8 cellular contexts compared by ENCODE assay signal in genomic region chr4:121462660-121463261, GRCh38.
DNase-seq lines count a peak whose midpoint lies in the region; ATAC-seq, FAIRE-seq and TF ChIP-seq lines count a peak whose summit lies in the region.

No MANE protein-coding gene starts in this region.

- H3K4me3 Mint-ChIP-seq in Calu3 (ENCODE audit: low read depth, unreplicated experiment), result no peak overlapping the region
- no peak overlapping the region for H3K4me3 Mint-ChIP-seq in activated naive CD4-positive, alpha-beta T cell treated with anti-CD3 and anti-CD28 coated beads for 36 hours

- H3K27me3 Mint-ChIP-seq in Calu3 (ENCODE audit: unreplicated experiment), result no peaks in the 10 kb centered on the region
- H3K27me3 Mint-ChIP-seq in activated naive CD4-positive, alpha-beta T cell treated with anti-CD3 and anti-CD28 coated beads for 36 hours (ENCODE audit: low read depth), result peaks cover 20% of the 10 kb centered on the region

- H3K9me3 ChIP-seq in heart right ventricle (peaks cover 0 to 8% (median 0%) of the 10 kb centered on the region in 11 donors), small intestine (ENCODE audit: control insufficient read depth, low read depth) (no peaks in the 10 kb centered on the region)

- BruUV-seq in Calu3 (replicated peaks; lab: Mats Ljungman, UMichigan), result no TSS peak

- 49 to 54% methylated on average over 5 of the region's 5 CpGs for WGBS in heart right ventricle, 2 donors
- WGBS in small intestine, 3 donors, result 38 to 49% (median 44%) methylated on average over 5 of the region's 5 CpGs

- no peaks in the 10 kb centered on the region for H3K27me3 ChIP-seq in heart right ventricle
- no peaks in the 10 kb centered on the region for H3K27me3 ChIP-seq in small intestine (ENCODE audit: control insufficient read depth in 2 of 2, insufficient read depth in 2 of 2, low read length in 2 of 2)

- TF ChIP-seq CTCF in Calu3 (IDR thresholded peaks at IDR 0.05; ENCODE audit: unreplicated experiment), result peak; percentile 27
- TF ChIP-seq CTCF in heart right ventricle (IDR thresholded peaks at IDR 0.05), result peak; percentile 43 to 80 (median 72)

- no peaks in the 10 kb centered on the region for H3K4me1 Mint-ChIP-seq in Calu3 (ENCODE audit: low read depth, unreplicated experiment)
- no peaks in the 10 kb centered on the region for H3K4me1 Mint-ChIP-seq in activated naive CD4-positive, alpha-beta T cell treated with anti-CD3 and anti-CD28 coated beads for 36 hours (ENCODE audit: low read depth)

- DNase-seq in Calu3 (peak; percentile 58), NCI-H226 (peak; percentile 57), heart right ventricle (peak in 1 of 2 donors; percentile 70), small intestine (peak; percentile 73), cortex of kidney (lab: John Stamatoyannopoulos, UW) (no peak)
- peak; percentile 69 for DNase-seq in activated naive CD4-positive, alpha-beta T cell treated with anti-CD3 and anti-CD28 coated beads for 36 hours

- ATAC-seq in GM18870 (IDR thresholded peaks at IDR 0.05; ENCODE audit: unreplicated experiment), result peak; percentile 82
- peak; percentile 90 for ATAC-seq in HG02981 (IDR thresholded peaks at IDR 0.05; ENCODE audit: unreplicated experiment)
- ATAC-seq in heart right ventricle, result peak; percentile 41 to 94 (median 77)

- peak overlapping the region in 1 of 10 donors; percentile 13 for H3K27ac ChIP-seq in heart right ventricle
- no peak overlapping the region for H3K27ac ChIP-seq in small intestine (ENCODE audit: low read depth in 1 of 2, low read length in 1 of 2)

- H3K36me3 ChIP-seq in heart right ventricle (no peaks in the 10 kb centered on the region), small intestine (ENCODE audit: control insufficient read depth in 2 of 2, insufficient read depth in 2 of 2, low read length in 2 of 2) (no peaks in the 10 kb centered on the region)

- H3K27ac Mint-ChIP-seq in Calu3 (ENCODE audit: unreplicated experiment), result no peak overlapping the region
- no peak overlapping the region for H3K27ac Mint-ChIP-seq in activated naive CD4-positive, alpha-beta T cell treated with anti-CD3 and anti-CD28 coated beads for 36 hours

- H3K4me1 ChIP-seq in heart right ventricle (peaks cover 0 to 9% (median 4%) of the 10 kb centered on the region in 9 donors), small intestine (ENCODE audit: control insufficient read depth in 2 of 2, insufficient read depth in 1 of 2, low read depth in 1 of 2, low read length in 1 of 2) (no peaks in the 10 kb centered on the region)

- CTCF ChIA-PET in Calu3 (lab: Charles Lee), result interaction anchor here (0.7 to 1.5 kb wide), 7 partner anchors 10 to 284 kb away, joined by 3 to 9 read pairs (median 4); no protein-coding TSS in a partner anchor
- CTCF ChIA-PET in activated naive CD4-positive, alpha-beta T cell treated with anti-CD3 and anti-CD28 coated beads for 36 hours (lab: Charles Lee), result interaction anchor here (0.6 to 2.5 kb wide), 25 partner anchors 8 to 274 kb away, joined by 3 to 12 read pairs (median 4); no protein-coding TSS in a partner anchor

- no peaks in the 10 kb centered on the region for H3K36me3 Mint-ChIP-seq in Calu3 (ENCODE audit: insufficient read depth, unreplicated experiment)
- H3K36me3 Mint-ChIP-seq in activated naive CD4-positive, alpha-beta T cell treated with anti-CD3 and anti-CD28 coated beads for 36 hours (ENCODE audit: low read depth), result no peaks in the 10 kb centered on the region

- FAIRE-seq in small intestine (lab: Jason Lieb, UNC), result no peak

- H3K4me3 ChIP-seq in heart right ventricle (no peak overlapping the region), small intestine (ENCODE audit: low read depth in 1 of 2, low read length in 2 of 2) (no peak overlapping the region)

- intact Hi-C loops in Calu3 (cut with micrococcal nuclease; ENCODE audit: unreplicated experiment) (loop anchor here (2.0 kb wide), 2 partner anchors 92 to 274 kb away; no protein-coding TSS in a partner anchor), heart right ventricle (cut with DNase I) (loop anchor here in 8 of 10 donors (1.0 to 10.0 kb wide), 6 partner anchors 190 to 272 kb away; no protein-coding TSS in a partner anchor)
- intact Hi-C loops in activated naive CD4-positive, alpha-beta T cell treated with anti-CD3 and anti-CD28 coated beads for 36 hours (cut with micrococcal nuclease), result loop anchor here (1.0 to 5.0 kb wide), 5 partner anchors 194 to 1115 kb away; no protein-coding TSS in a partner anchor

- no peaks in the 10 kb centered on the region for H3K9me3 Mint-ChIP-seq in Calu3 (ENCODE audit: low read depth, unreplicated experiment)
- peaks cover 6% of the 10 kb centered on the region for H3K9me3 Mint-ChIP-seq in activated naive CD4-positive, alpha-beta T cell treated with anti-CD3 and anti-CD28 coated beads for 36 hours
